1 cellular context compared by ENCODE assay signal in the genomic region with DNA sequence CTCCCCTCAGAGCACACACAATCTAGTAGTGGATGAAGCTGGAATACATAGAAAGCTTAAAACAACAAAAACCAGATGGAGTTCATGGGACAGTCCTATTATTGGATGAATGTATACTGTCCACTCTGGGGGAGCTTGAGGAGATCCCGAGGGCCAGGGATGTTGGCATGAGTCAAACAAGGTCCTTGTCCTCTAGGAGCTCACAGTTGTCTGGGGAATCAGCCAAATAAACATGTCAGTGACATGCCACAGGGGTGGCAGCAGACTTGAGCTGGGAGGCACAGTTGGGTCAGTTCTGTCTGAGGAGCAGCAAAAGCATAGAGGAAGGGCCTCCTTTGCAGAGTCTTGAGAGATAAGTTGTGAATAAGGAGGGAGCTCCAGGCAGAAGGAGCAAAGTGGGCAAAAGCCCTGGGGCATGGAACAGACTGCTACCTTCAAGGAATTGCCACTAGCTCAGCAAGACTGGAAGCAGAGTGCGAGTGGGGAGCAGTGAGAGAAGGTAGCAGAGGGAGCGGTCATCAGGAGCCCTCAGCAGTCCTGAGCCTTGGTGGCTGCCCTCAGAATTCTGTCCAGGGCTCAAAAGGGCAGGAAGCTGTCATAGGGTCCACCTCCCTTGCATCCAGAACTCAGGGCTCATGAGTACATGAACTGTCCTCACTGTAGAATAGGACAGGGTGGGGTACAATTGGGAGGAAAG.
TF ChIP-seq lines count a peak whose summit lies in the region.

No MANE protein-coding gene starts in this region.

TF ChIP-seq in H1, 55 proteins besides CTCF, POLR2A, EP300 and RAD21:
- TF ChIP-seq TBP (IDR thresholded peaks at IDR 0.05; ENCODE audit: low read depth, low read length) (no peak), HDAC6 (IDR thresholded peaks at IDR 0.05; ENCODE audit: low read depth, low read length) (no peak), YY1 (IDR thresholded peaks at IDR 0.05; ENCODE audit: low read depth, low read length) (no peak), TAF7 (optimal IDR thresholded peaks at IDR 0.05; ENCODE audit: borderline replicate concordance, low read depth, low read length) (no peak)
- TF ChIP-seq, protein P1, sequence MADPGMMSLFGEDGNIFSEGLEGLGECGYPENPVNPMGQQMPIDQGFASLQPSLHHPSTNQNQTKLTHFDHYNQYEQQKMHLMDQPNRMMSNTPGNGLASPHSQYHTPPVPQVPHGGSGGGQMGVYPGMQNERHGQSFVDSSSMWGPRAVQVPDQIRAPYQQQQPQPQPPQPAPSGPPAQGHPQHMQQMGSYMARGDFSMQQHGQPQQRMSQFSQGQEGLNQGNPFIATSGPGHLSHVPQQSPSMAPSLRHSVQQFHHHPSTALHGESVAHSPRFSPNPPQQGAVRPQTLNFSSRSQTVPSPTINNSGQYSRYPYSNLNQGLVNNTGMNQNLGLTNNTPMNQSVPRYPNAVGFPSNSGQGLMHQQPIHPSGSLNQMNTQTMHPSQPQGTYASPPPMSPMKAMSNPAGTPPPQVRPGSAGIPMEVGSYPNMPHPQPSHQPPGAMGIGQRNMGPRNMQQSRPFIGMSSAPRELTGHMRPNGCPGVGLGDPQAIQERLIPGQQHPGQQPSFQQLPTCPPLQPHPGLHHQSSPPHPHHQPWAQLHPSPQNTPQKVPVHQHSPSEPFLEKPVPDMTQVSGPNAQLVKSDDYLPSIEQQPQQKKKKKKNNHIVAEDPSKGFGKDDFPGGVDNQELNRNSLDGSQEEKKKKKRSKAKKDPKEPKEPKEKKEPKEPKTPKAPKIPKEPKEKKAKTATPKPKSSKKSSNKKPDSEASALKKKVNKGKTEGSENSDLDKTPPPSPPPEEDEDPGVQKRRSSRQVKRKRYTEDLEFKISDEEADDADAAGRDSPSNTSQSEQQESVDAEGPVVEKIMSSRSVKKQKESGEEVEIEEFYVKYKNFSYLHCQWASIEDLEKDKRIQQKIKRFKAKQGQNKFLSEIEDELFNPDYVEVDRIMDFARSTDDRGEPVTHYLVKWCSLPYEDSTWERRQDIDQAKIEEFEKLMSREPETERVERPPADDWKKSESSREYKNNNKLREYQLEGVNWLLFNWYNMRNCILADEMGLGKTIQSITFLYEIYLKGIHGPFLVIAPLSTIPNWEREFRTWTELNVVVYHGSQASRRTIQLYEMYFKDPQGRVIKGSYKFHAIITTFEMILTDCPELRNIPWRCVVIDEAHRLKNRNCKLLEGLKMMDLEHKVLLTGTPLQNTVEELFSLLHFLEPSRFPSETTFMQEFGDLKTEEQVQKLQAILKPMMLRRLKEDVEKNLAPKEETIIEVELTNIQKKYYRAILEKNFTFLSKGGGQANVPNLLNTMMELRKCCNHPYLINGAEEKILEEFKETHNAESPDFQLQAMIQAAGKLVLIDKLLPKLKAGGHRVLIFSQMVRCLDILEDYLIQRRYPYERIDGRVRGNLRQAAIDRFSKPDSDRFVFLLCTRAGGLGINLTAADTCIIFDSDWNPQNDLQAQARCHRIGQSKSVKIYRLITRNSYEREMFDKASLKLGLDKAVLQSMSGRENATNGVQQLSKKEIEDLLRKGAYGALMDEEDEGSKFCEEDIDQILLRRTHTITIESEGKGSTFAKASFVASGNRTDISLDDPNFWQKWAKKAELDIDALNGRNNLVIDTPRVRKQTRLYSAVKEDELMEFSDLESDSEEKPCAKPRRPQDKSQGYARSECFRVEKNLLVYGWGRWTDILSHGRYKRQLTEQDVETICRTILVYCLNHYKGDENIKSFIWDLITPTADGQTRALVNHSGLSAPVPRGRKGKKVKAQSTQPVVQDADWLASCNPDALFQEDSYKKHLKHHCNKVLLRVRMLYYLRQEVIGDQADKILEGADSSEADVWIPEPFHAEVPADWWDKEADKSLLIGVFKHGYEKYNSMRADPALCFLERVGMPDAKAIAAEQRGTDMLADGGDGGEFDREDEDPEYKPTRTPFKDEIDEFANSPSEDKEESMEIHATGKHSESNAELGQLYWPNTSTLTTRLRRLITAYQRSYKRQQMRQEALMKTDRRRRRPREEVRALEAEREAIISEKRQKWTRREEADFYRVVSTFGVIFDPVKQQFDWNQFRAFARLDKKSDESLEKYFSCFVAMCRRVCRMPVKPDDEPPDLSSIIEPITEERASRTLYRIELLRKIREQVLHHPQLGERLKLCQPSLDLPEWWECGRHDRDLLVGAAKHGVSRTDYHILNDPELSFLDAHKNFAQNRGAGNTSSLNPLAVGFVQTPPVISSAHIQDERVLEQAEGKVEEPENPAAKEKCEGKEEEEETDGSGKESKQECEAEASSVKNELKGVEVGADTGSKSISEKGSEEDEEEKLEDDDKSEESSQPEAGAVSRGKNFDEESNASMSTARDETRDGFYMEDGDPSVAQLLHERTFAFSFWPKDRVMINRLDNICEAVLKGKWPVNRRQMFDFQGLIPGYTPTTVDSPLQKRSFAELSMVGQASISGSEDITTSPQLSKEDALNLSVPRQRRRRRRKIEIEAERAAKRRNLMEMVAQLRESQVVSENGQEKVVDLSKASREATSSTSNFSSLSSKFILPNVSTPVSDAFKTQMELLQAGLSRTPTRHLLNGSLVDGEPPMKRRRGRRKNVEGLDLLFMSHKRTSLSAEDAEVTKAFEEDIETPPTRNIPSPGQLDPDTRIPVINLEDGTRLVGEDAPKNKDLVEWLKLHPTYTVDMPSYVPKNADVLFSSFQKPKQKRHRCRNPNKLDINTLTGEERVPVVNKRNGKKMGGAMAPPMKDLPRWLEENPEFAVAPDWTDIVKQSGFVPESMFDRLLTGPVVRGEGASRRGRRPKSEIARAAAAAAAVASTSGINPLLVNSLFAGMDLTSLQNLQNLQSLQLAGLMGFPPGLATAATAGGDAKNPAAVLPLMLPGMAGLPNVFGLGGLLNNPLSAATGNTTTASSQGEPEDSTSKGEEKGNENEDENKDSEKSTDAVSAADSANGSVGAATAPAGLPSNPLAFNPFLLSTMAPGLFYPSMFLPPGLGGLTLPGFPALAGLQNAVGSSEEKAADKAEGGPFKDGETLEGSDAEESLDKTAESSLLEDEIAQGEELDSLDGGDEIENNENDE (IDR thresholded peaks at IDR 0.05; ENCODE audit: insufficient replicate concordance, low read length) = no peak
TF ChIP-seq in H1: peak in this region for 0.
